Comparison of ENCODE assay signal across 16 cellular contexts in the genomic region with DNA sequence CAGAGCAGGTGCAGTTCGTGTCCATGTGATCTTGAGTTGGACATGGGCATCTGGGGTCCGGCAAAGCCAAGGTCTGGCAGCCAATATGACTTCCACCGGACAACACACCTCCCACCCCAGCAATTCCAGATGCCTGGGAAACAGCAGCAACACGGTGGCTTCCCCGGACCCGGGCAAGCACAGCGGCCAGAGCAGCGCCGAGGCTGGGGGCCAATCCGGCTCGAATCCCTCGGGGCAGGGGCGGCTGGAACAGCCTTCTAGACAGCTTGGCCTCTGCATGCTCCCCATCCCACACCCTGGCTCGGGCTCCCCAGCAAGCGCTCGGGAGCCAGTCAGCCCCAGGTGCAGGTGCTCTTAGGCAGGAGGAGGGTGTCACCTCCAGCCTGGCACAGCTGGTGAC. TPM values are rescaled to one million over a fixed set of nuclear protein-coding genes. Genes with fewer than 3 reads are reported as not detected.
"Had no signal": no experiment of that assay in that cellular context is flagged by ENCODE, and none has a peak within 500 bp of the region (broad histone marks: within the 10 kb centered on the region; RNA-seq: fewer than 3 reads in every experiment).

No MANE protein-coding gene starts in this region.

- DNase-seq: KBM-7, MV-4-11, NCI-H1048, NCI-H1436 treated with DMSO at 0.1 percent for 48 hours, NCI-H1694, NCI-H187 treated with DMSO at 0.1 percent for 48 hours, NCI-H446 treated with DMSO at 0.1 percent for 48 hours, NCI-H524 treated with DMSO at 0.1 percent for 48 hours had no signal

- FAIRE-seq: HTR-8/SVneo, RCC 7860 had no signal

- H3K27ac ChIP-seq: HL-60, RWPE1 had no signal

RNA-seq across cellular contexts. Expression of gene DBH, which starts 28.0 kb away (rescaled TPM):
- total RNA-seq: LHCN-M2, MCF 10A, SK-MEL-5 had no signal

RNA-seq across cellular contexts. Expression of gene FAM163B, which starts 55.0 kb away (rescaled TPM):
- total RNA-seq: LHCN-M2; MCF 10A; SK-MEL-5; T-helper 1 cell treated with Interleukin-12 subunit alpha and Interleukin-12 subunit beta and Interleukin-4 antibody, amounts not matched to agents 30 ng/mL and 1 ng/mL, for 36 hours had no signal
